Comparison of ENCODE assay signal across 7 cellular contexts in genomic region chr2:127218843-127219715, GRCh38. TPM values are rescaled to one million over a fixed set of nuclear protein-coding genes. Genes with fewer than 3 reads are reported as not detected.
A peak's percentile ranks its signal among the peaks of the same experiment; 100 is the strongest.
DNase-seq lines count a peak whose midpoint lies in the region; ATAC-seq, FAIRE-seq and TF ChIP-seq lines count a peak whose summit lies in the region.

No MANE protein-coding gene starts in this region.

- H2BK120ac ChIP-seq in IMR-90 (ENCODE audit: low read depth, low read length), result no peak overlapping the region

- no peaks in the 10 kb centered on the region for H3K79me1 ChIP-seq in IMR-90 (ENCODE audit: low read depth in 1 of 2, low read length in 2 of 2)

- H3K27ac ChIP-seq in IMR-90 (ENCODE audit: insufficient read depth, low read length) (no peak overlapping the region), keratinocyte (ENCODE audit: control insufficient read depth, insufficient read depth, low read length) (peak overlapping the region; percentile 93)

- no peak for TF ChIP-seq RAD21 in IMR-90 (IDR thresholded peaks at IDR 0.05; ENCODE audit: low read length)

- DNase-seq in IMR-90, result no peak
- DNase-seq in astrocyte of the hippocampus (ENCODE audit: low read depth, low spot score), result peak; percentile 62
- no peak for DNase-seq in keratinocyte (ENCODE audit: low read depth, low spot score)
- DNase-seq in AML-193 (lab: John Stamatoyannopoulos, UW), result no peak

- H2AK9ac ChIP-seq in IMR-90 (replicated peaks; ENCODE audit: low read depth, low read length, poor library complexity), result no peak overlapping the region

- H4K91ac ChIP-seq in IMR-90 (ENCODE audit: insufficient read depth, low read depth, low read length), result no peak overlapping the region

- H3K9me3 Mint-ChIP-seq in stimulated activated naive CD8-positive, alpha-beta T cell treated with anti-CD3 and anti-CD28 coated beads, Interleukin-15, Interleukin-2, amounts not matched to agents 100 ng/mL and 50 ng/mL, for 24 hours, result peaks cover 10% of the 10 kb centered on the region

- no peak overlapping the region for H2BK20ac ChIP-seq in IMR-90 (ENCODE audit: low read depth, low read length)

- H3K4me3 ChIP-seq in IMR-90 (ENCODE audit: insufficient read depth, low read depth, low read length), result peak overlapping the region; percentile 27
- H3K4me3 ChIP-seq in keratinocyte (ENCODE audit: control insufficient read depth in 2 of 3, extremely low read depth in 1 of 3, insufficient read depth in 2 of 3, low read depth in 1 of 3, low read length in 3 of 3), result peak overlapping the region; percentile 77 to 89 (median 89)

- peaks cover 13% of the 10 kb centered on the region for H3K79me2 ChIP-seq in keratinocyte (ENCODE audit: control insufficient read depth, insufficient read depth, low read length)

- H3K9ac ChIP-seq in IMR-90 (ENCODE audit: low read depth, low read length) (no peak overlapping the region), keratinocyte (ENCODE audit: control insufficient read depth, extremely low read depth, insufficient read depth, low read length) (peak overlapping the region; percentile 93)

- no peak overlapping the region for H3K14ac ChIP-seq in IMR-90 (replicated peaks; ENCODE audit: low read depth, low read length)

- peak overlapping the region; percentile 60 for H3K4me3 Mint-ChIP-seq in stimulated activated naive CD8-positive, alpha-beta T cell treated with anti-CD3 and anti-CD28 coated beads, Interleukin-15, Interleukin-2, amounts not matched to agents 100 ng/mL and 50 ng/mL, for 24 hours

- H3K36me3 Mint-ChIP-seq in stimulated activated naive CD8-positive, alpha-beta T cell treated with anti-CD3 and anti-CD28 coated beads, Interleukin-15, Interleukin-2, amounts not matched to agents 100 ng/mL and 50 ng/mL, for 24 hours (ENCODE audit: low read depth), result no peaks in the 10 kb centered on the region

- H3K56ac ChIP-seq in IMR-90 (ENCODE audit: extremely low read depth, insufficient read depth, low read length), result no peak overlapping the region

- H3K4me2 ChIP-seq in IMR-90 (ENCODE audit: low read depth, low read length), result peak overlapping the region; percentile 46
- peak overlapping the region; percentile 77 for H3K4me2 ChIP-seq in keratinocyte (ENCODE audit: control insufficient read depth, extremely low read depth, insufficient read depth, low read depth, low read length)

- no peak overlapping the region for H4K5ac ChIP-seq in IMR-90 (ENCODE audit: low read depth, low read length)

- peaks cover 5% of the 10 kb centered on the region; the same call in 1 of the 2 replicates for H4K20me1 ChIP-seq in IMR-90 (ENCODE audit: insufficient read depth, low read length)
- H4K20me1 ChIP-seq in keratinocyte (ENCODE audit: control insufficient read depth, extremely low read depth, insufficient read depth, low read length), result no peaks in the 10 kb centered on the region

- H3K23ac ChIP-seq in IMR-90 (ENCODE audit: low read depth, low read length), result no peak overlapping the region

- TF ChIP-seq CTCF in IMR-90 (conservative IDR thresholded peaks at IDR 0.05; ENCODE audit: low read depth, low read length) (no peak), keratinocyte (optimal IDR thresholded peaks at IDR 0.05 in 1 of 3, IDR thresholded peaks at IDR 0.05 in 1 of 3, conservative IDR thresholded peaks at IDR 0.05 in 1 of 3; ENCODE audit: extremely low read depth in 1 of 3, insufficient read depth in 2 of 3, low read length in 3 of 3) (no peak)

- H3K9me1 ChIP-seq in IMR-90 (ENCODE audit: insufficient read depth, low read length) (no peaks in the 10 kb centered on the region), keratinocyte (ENCODE audit: control insufficient read depth, extremely low read depth, insufficient read depth, low read length) (no peaks in the 10 kb centered on the region)

- H2AFZ ChIP-seq in IMR-90 (replicated peaks; ENCODE audit: low read length, poor library complexity) (peak overlapping the region; percentile 16), keratinocyte (ENCODE audit: control insufficient read depth, low read length) (peak overlapping the region; percentile 70)

- H3K4me1 ChIP-seq in IMR-90 (ENCODE audit: control insufficient read depth, insufficient read depth, low read length) (peaks cover 4% of the 10 kb centered on the region; the same call in 1 of the 2 replicates), keratinocyte (ENCODE audit: control insufficient read depth, extremely low read depth, insufficient read depth, low read length) (peaks cover 32% of the 10 kb centered on the region)

- TF ChIP-seq POLR2A in IMR-90 (IDR thresholded peaks at IDR 0.05; ENCODE audit: low read depth, low read length), result no peak

- dilution Hi-C loops in IMR-90 (cut with HindIII; ENCODE audit: low sequenced_read_pairs, unreplicated experiment) (no loop called here), keratinocyte (cut with MboI; ENCODE audit: extremely low pct_ligation_motif_present, low sequenced_read_pairs) (no loop called here)

- peaks cover 23% of the 10 kb centered on the region for H3K4me1 Mint-ChIP-seq in stimulated activated naive CD8-positive, alpha-beta T cell treated with anti-CD3 and anti-CD28 coated beads, Interleukin-15, Interleukin-2, amounts not matched to agents 100 ng/mL and 50 ng/mL, for 24 hours (ENCODE audit: low read depth)

- H3K9me3 ChIP-seq in IMR-90 (ENCODE audit: control insufficient read depth, insufficient read depth, low read length) (peaks cover 18% of the 10 kb centered on the region), keratinocyte (ENCODE audit: control insufficient read depth, low read depth, low read length) (no peaks in the 10 kb centered on the region)

- no peak overlapping the region for H3K18ac ChIP-seq in IMR-90 (ENCODE audit: low read depth, low read length)

- H3K27me3 ChIP-seq in IMR-90 (ENCODE audit: control insufficient read depth, insufficient read depth, low read length) (peaks cover 54% of the 10 kb centered on the region), keratinocyte (ENCODE audit: control insufficient read depth, extremely low read depth, insufficient read depth, low read length) (no peaks in the 10 kb centered on the region)

- 1% methylated on average over 24 of the region's 64 CpGs; no CpG with 5 or more reads in 1 of the 2 experiments for WGBS in IMR-90 (ENCODE audit: extremely low coverage in 2 of 2, insufficient read length in 1 of 2), 2 experiments

- no peak overlapping the region for H2BK15ac ChIP-seq in IMR-90 (ENCODE audit: low read depth, low read length)

- no peak overlapping the region for H2BK5ac ChIP-seq in IMR-90 (ENCODE audit: low read depth, low read length, poor library complexity, severe bottlenecking)

- H3K36me3 ChIP-seq in IMR-90 (ENCODE audit: control insufficient read depth, insufficient read depth, low read length) (no peaks in the 10 kb centered on the region), keratinocyte (ENCODE audit: control insufficient read depth in 2 of 2, extremely low read depth in 1 of 2, insufficient read depth in 2 of 2, low read length in 2 of 2) (no peaks in the 10 kb centered on the region)

- BruUV-seq in IMR-90 (replicated peaks; lab: Mats Ljungman, UMichigan), result no TSS peak

- FAIRE-seq in keratinocyte (lab: Jason Lieb, UNC), result no peak

- H2AK5ac ChIP-seq in IMR-90 (ENCODE audit: low read depth, low read length), result no peak overlapping the region

- H3K4ac ChIP-seq in IMR-90 (ENCODE audit: low read depth, low read length), result no peak overlapping the region

- intact Hi-C loops in IMR-90 (cut with micrococcal nuclease), result no loop called here

- CTCF ChIA-PET in IMR-90 (lab: Yijun Ruan, JAX), result no interaction called here

- H4K8ac ChIP-seq in IMR-90 (ENCODE audit: low read depth in 2 of 2, low read length in 2 of 2), result no peak overlapping the region

- POLR2A ChIA-PET in IMR-90 (lab: Charles Lee; ENCODE audit: unreplicated experiment), result no interaction called here

- in situ Hi-C loops in IMR-90 (cut with MboI; ENCODE audit: low sequenced_read_pairs), result no loop called here

- ATAC-seq in IMR-90 (ENCODE audit: low read depth), result peak; percentile 42; the same call in 1 of the 2 replicates
- no peak for ATAC-seq in GM21528 (IDR thresholded peaks at IDR 0.05; ENCODE audit: low FRiP score, unreplicated experiment)
- ATAC-seq in HG03025 (IDR thresholded peaks at IDR 0.05; ENCODE audit: low FRiP score, unreplicated experiment), result no peak

- H3K27me3 Mint-ChIP-seq in stimulated activated naive CD8-positive, alpha-beta T cell treated with anti-CD3 and anti-CD28 coated beads, Interleukin-15, Interleukin-2, amounts not matched to agents 100 ng/mL and 50 ng/mL, for 24 hours, result peaks cover 63% of the 10 kb centered on the region

- no peak overlapping the region for H3K27ac Mint-ChIP-seq in stimulated activated naive CD8-positive, alpha-beta T cell treated with anti-CD3 and anti-CD28 coated beads, Interleukin-15, Interleukin-2, amounts not matched to agents 100 ng/mL and 50 ng/mL, for 24 hours

TF ChIP-seq in IMR-90, 13 proteins besides CTCF, POLR2A, EP300 and RAD21:
- no peak for TF ChIP-seq ELK1 (IDR thresholded peaks at IDR 0.05; ENCODE audit: borderline replicate concordance, low read depth, low read length)
- no peak for TF ChIP-seq FOS (IDR thresholded peaks at IDR 0.05; ENCODE audit: low read depth, low read length)
TF ChIP-seq in IMR-90: peak in this region for 0.

RNA-seq across cellular contexts. Expression of gene CYP27C1, which starts 1.0 kb away (rescaled TPM):
- not detected in 2 replicates for total RNA-seq in IMR-90 (2012; rRNA removed)
- polyA plus RNA-seq in IMR-90 (2012; rRNA removed) (not detected in 2 replicates), keratinocyte (3.1 to 7.9 TPM (median 6.1 TPM) in 3 replicates)
- 0.03 TPM in 1 of 2 replicates, not detected in the other for polyA plus RNA-seq in IMR-90 (2012; cell fraction: cytosol; rRNA removed)
- not detected in 2 replicates for polyA plus RNA-seq in IMR-90 (2012; cell fraction: nucleus; rRNA removed; ENCODE audit: low replicate concordance)
- polyA plus RNA-seq in keratinocyte (2011; ENCODE audit: low read depth), result 2.2 TPM
- polyA plus RNA-seq in keratinocyte (2011; cell fraction: cytosol; rRNA removed), result 4.0 and 4.8 TPM in 2 replicates
- polyA plus RNA-seq in keratinocyte (2011; cell fraction: nucleus; rRNA removed), result 10.8 and 12.3 TPM in 2 replicates
- 2.3 and 7.4 TPM in 2 replicates for polyA plus RNA-seq in keratinocyte (2012; ENCODE audit: low replicate concordance)
- polyA minus RNA-seq in keratinocyte, result 2.9 to 6.9 TPM (median 4.4 TPM) in 3 replicates
- 1.3 TPM for polyA minus RNA-seq in keratinocyte (2011; cell fraction: cytosol; rRNA and poly(A)+ RNA removed)
- polyA minus RNA-seq in keratinocyte (2011; cell fraction: nucleus; rRNA and poly(A)+ RNA removed), result 1.6 and 3.5 TPM in 2 replicates
